ENCODE assay signal across 8 cellular contexts in genomic region chr2:38750011-38750792, GRCh38. TPM values are rescaled to one million over a fixed set of nuclear protein-coding genes. Genes with fewer than 3 reads are reported as not detected.
DNase-seq lines count a peak whose midpoint lies in the region; ATAC-seq and TF ChIP-seq lines count a peak whose summit lies in the region.

No MANE protein-coding gene starts in this region.

- DNase-seq in C1 segment of cervical spinal cord (lab: John Stamatoyannopoulos, UW) (peak in 11 of 14 donors; percentile 28 to 76 (median 58)), GM19238 (ENCODE audit: insufficient read length, low spot score) (peak; percentile 50), WERI-Rb-1 (peak; percentile 29), cerebellar cortex (ENCODE audit: low spot score) (peak; percentile 28), left lung (peak; percentile 67 to 89), DMS114 treated with DMSO at 0.1 percent for 48 hours (lab: John Stamatoyannopoulos, UW; ENCODE audit: unreplicated experiment) (no peak)
- peak; percentile 54 to 57 for DNase-seq in stimulated activated CD4-positive, alpha-beta T cell treated with anti-CD3 and anti-CD28 coated beads, Interleukin-4, amount 100 ng/mL, for 4 hours

- peak; percentile 28 for ATAC-seq in HG03442 (IDR thresholded peaks at IDR 0.05; ENCODE audit: unreplicated experiment)
- ATAC-seq in left lung, result peak; percentile 80

- H3K4me3 ChIP-seq in WERI-Rb-1 (ENCODE audit: low read depth, low read length) (peak overlapping the region; percentile 92), left lung (peak overlapping the region; percentile 82 to 83)

- H3K36me3 ChIP-seq in WERI-Rb-1 (peaks cover 59% of the 10 kb centered on the region), left lung (peaks cover 0 to 47% of the 10 kb centered on the region in 2 donors)

- peak overlapping the region; percentile 99 for H3K27ac ChIP-seq in WERI-Rb-1
- peak overlapping the region; percentile 95 to 100 for H3K27ac ChIP-seq in left lung

- H3K4me1 ChIP-seq in left lung, result peaks cover 14 to 62% of the 10 kb centered on the region in 2 donors

- intact Hi-C loops in left lung (cut with DNase I), result no loop called here

- no peak for TF ChIP-seq CTCF in WERI-Rb-1 (IDR thresholded peaks at IDR 0.05; ENCODE audit: low read depth, low read length)
- TF ChIP-seq CTCF in left lung (IDR thresholded peaks at IDR 0.05), result no peak

- H3K9me3 ChIP-seq in WERI-Rb-1 (ENCODE audit: severe bottlenecking) (no peaks in the 10 kb centered on the region), left lung (no peaks in the 10 kb centered on the region)

- H3K27me3 ChIP-seq in WERI-Rb-1 (ENCODE audit: insufficient read depth, low read depth, severe bottlenecking) (no peaks in the 10 kb centered on the region), left lung (no peaks in the 10 kb centered on the region)

RNA-seq across cellular contexts. Expression of gene SRSF7, which starts 1.0 kb away (rescaled TPM):
- 100 to 1,000 TPM in 1 of 2 donors, 10 to 100 TPM in 1; 83.3 to 139 TPM for total RNA-seq in left lung

RNA-seq across cellular contexts. Expression of gene GEMIN6, which starts 27.8 kb away (rescaled TPM):
- total RNA-seq in left lung, result 10 to 100 TPM; 12.4 to 13.0 TPM
